8 cellular contexts compared by ENCODE assay signal in the genomic region with DNA sequence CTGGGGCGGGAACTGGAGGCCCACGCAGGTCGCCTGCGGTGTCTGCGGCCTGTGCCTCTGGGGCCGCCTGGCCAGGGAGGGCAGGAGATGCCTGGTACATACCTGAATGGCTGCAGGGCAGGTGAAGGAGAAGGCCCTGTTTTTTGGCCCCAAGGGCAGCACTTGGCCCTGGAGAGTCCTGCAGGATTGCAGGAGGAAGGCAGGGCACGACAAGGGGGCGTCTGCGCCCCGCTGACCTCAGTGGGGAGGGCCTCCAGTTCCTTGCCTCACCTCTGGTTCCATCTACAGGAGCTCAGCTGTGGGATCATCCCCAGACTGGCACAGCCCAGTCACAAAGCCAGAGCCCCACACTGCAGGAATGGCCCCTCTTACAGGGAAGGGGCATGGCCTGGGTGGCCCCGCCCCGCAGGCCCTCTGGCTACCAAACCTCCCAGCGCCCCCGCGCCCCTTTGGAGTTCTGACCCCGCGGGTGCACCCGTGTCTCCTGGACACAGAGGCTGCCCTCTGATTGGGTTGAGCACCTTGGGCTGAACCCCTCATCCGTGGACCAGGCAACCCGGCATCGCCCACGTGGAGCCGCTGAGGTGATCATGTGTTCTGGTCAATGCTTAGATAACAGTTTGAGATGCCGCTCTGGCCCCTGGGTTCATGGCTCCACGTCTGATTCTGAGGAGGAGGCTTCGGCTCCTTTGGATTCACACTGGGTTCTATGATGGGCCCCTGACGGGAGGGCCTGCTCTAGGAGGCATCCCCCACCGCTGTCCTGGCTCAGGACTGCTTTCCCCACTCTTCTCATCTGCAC. TPM values are rescaled to one million over a fixed set of nuclear protein-coding genes. Genes with fewer than 3 reads are reported as not detected.
DNase-seq lines count a peak whose midpoint lies in the region; ATAC-seq, FAIRE-seq and TF ChIP-seq lines count a peak whose summit lies in the region.

No MANE protein-coding gene starts in this region.

- H3K4me1 ChIP-seq in kidney (ENCODE audit: control insufficient read depth in 1 of 2, insufficient read depth in 1 of 2, low read depth in 1 of 2, low read length in 2 of 2) (peaks cover 12 to 21% of the 10 kb centered on the region in 2 donors), suprapubic skin (peaks cover 55% of the 10 kb centered on the region)

- no peak for TF ChIP-seq POLR2A in suprapubic skin (IDR thresholded peaks at IDR 0.05)

- H3K27me3 Mint-ChIP-seq in activated naive CD4-positive, alpha-beta T cell treated with anti-CD3 and anti-CD28 coated beads, Interleukin-2, amount 50 U/mL, for 24 hours, result no peaks in the 10 kb centered on the region

- H3K27me3 ChIP-seq in suprapubic skin, result peaks cover 24% of the 10 kb centered on the region

- peak overlapping the region; percentile 86 for H3K4me3 Mint-ChIP-seq in activated naive CD4-positive, alpha-beta T cell treated with anti-CD3 and anti-CD28 coated beads, Interleukin-2, amount 50 U/mL, for 24 hours

- peak overlapping the region; percentile 67 for H3K4me3 ChIP-seq in Jurkat, Clone E6-1 (ENCODE audit: low read length)
- peak overlapping the region; percentile 12 to 79 for H3K4me3 ChIP-seq in kidney (ENCODE audit: low read length in 2 of 2)
- peak overlapping the region; percentile 85 for H3K4me3 ChIP-seq in suprapubic skin

- peak overlapping the region in 1 of 2 donors; percentile 51 for H3K27ac ChIP-seq in kidney (ENCODE audit: low read depth in 2 of 2, low read length in 2 of 2)
- no peak overlapping the region for H3K27ac ChIP-seq in suprapubic skin

- no peaks in the 10 kb centered on the region for H3K9me3 Mint-ChIP-seq in activated naive CD4-positive, alpha-beta T cell treated with anti-CD3 and anti-CD28 coated beads, Interleukin-2, amount 50 U/mL, for 24 hours

- H3K4me1 Mint-ChIP-seq in activated naive CD4-positive, alpha-beta T cell treated with anti-CD3 and anti-CD28 coated beads, Interleukin-2, amount 50 U/mL, for 24 hours, result peaks cover 32% of the 10 kb centered on the region

- ATAC-seq in HG03457 (IDR thresholded peaks at IDR 0.05; ENCODE audit: unreplicated experiment), result no peak

- H3K36me3 ChIP-seq in kidney (ENCODE audit: control insufficient read depth in 1 of 2, insufficient read depth in 2 of 2, low read length in 2 of 2) (no peaks in the 10 kb centered on the region), suprapubic skin (peaks cover 14% of the 10 kb centered on the region)

- H3K9me3 ChIP-seq in kidney (ENCODE audit: control insufficient read depth in 1 of 2, low read length in 2 of 2) (no peaks in the 10 kb centered on the region), suprapubic skin (no peaks in the 10 kb centered on the region)

- intact Hi-C loops in kidney (cut with DNase I), result loop anchor here (10.0 kb wide), 1 partner anchor 131 kb away; no protein-coding TSS in a partner anchor

- no CpG with 5 or more reads among the region's 28 CpGs for WGBS in suprapubic skin

- no peaks in the 10 kb centered on the region for H3K36me3 Mint-ChIP-seq in activated naive CD4-positive, alpha-beta T cell treated with anti-CD3 and anti-CD28 coated beads, Interleukin-2, amount 50 U/mL, for 24 hours

- peak overlapping the region; percentile 87 for H3K27ac Mint-ChIP-seq in activated naive CD4-positive, alpha-beta T cell treated with anti-CD3 and anti-CD28 coated beads, Interleukin-2, amount 50 U/mL, for 24 hours

- H3K9ac ChIP-seq in kidney (ENCODE audit: low read length in 2 of 2), result peak overlapping the region; percentile 16 to 58

- no peak for FAIRE-seq in kidney (lab: Jason Lieb, UNC)

- DNase-seq in COLO668 (lab: John Stamatoyannopoulos, UW; ENCODE audit: unreplicated experiment), result peak; percentile 60
- DNase-seq in Jurkat, Clone E6-1 (ENCODE audit: low read depth, low spot score), result no peak
- DNase-seq in kidney, result no peak
- DNase-seq in suprapubic skin (ENCODE audit: low spot score in 2 of 2), result peak in 1 of 2 donors; percentile 78
- no peak for DNase-seq in NCI-H526 treated with DMSO at 0.1 percent for 48 hours (lab: John Stamatoyannopoulos, UW)
- DNase-seq in hepatic stellate cell (ENCODE audit: low spot score), result no peak

- no peak for TF ChIP-seq CTCF in kidney (IDR thresholded peaks at IDR 0.05; ENCODE audit: borderline replicate concordance, extremely low read depth, insufficient read depth)
- no peak for TF ChIP-seq CTCF in suprapubic skin (IDR thresholded peaks at IDR 0.05)

- TF ChIP-seq EP300 in suprapubic skin (IDR thresholded peaks at IDR 0.05), result no peak

RNA-seq across cellular contexts. Expression of a gene that starts 1.3 kb away (rescaled TPM):
- 23.9 TPM for polyA plus RNA-seq in Jurkat, Clone E6-1 (2012; ENCODE audit: insufficient read depth, insufficient read length)
- total RNA-seq in kidney (25.6 TPM), suprapubic skin (10 to 100 TPM; 16.2 to 39.2 (median 27.3) TPM)
- 26.8 TPM for polyA plus RNA-seq in kidney (ENCODE audit: insufficient read depth, low read depth, low replicate concordance)

RNA-seq across cellular contexts. Expression of a gene that starts 22.1 kb away (rescaled TPM):
- polyA plus RNA-seq in Jurkat, Clone E6-1 (2012; ENCODE audit: insufficient read depth, insufficient read length), result 146 TPM
- 162 TPM for total RNA-seq in kidney
- polyA plus RNA-seq in kidney (ENCODE audit: insufficient read depth, low read depth, low replicate concordance), result 158 TPM
- 10 to 100 TPM; 56.9 to 86.5 (median 81.4) TPM for total RNA-seq in suprapubic skin

RNA-seq across cellular contexts. Expression of a gene that starts 22.3 kb away (rescaled TPM):
- 2.6 TPM for polyA plus RNA-seq in Jurkat, Clone E6-1 (2012; ENCODE audit: insufficient read depth, insufficient read length)
- 24.7 TPM for total RNA-seq in kidney
- polyA plus RNA-seq in kidney (ENCODE audit: insufficient read depth, low read depth, low replicate concordance), result 9.0 TPM
- 10 to 100 TPM in 2 of 4 donors, 1 to 10 TPM in 2; 5.7 to 13.4 (median 8.5) TPM for total RNA-seq in suprapubic skin
